In the genomic region with DNA sequence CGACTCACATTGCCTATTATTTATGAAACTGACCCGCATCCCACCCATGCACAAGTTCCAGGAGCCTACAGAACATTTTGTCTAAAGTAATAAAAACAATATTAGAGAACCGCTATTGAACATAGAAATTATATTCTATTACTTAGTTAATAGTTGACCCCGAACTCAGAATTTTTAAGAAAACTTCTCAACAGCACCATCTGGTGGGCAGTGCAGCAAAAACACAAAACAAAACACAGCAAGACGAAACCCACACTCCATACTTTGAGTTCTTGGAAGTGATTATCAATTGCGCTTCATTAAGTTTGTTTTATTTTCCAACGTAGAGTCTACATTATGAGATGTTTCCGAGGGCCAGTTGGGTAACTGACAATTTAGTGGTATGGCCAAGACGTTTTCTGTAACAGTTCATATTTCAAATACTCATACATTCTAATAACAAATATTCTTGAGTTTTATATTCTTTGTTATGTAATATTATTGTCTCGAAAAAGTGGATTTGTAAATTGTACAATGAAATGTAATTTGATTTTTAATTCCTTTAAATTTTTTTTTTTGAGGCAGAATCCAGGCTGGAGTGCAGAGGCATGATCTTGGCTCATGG, we compare ENCODE assay signal across 8 cellular contexts. TPM values are rescaled to one million over a fixed set of nuclear protein-coding genes. Genes with fewer than 3 reads are reported as not detected.
DNase-seq lines count a peak whose midpoint lies in the region; ATAC-seq and TF ChIP-seq lines count a peak whose summit lies in the region.

No MANE protein-coding gene starts in this region.

- H3K4me3 ChIP-seq in cardiac muscle cell: no peak overlapping the region
- H3K4me3 ChIP-seq in WI38 (ENCODE audit: low read depth, low read length): no peak overlapping the region
- no peak overlapping the region for H3K4me3 ChIP-seq in smooth muscle cell

- peak overlapping the region; percentile 57 for H3K4me2 ChIP-seq in smooth muscle cell

- H2AFZ ChIP-seq in smooth muscle cell (ENCODE audit: low read depth): peak overlapping the region; percentile 99

- H3K4me1 ChIP-seq in cardiac muscle cell (ENCODE audit: low read depth): peaks cover 9% of the 10 kb centered on the region
- H3K4me1 ChIP-seq in smooth muscle cell (ENCODE audit: low read depth): peaks cover 8% of the 10 kb centered on the region

- H3K9me3 ChIP-seq in cardiac muscle cell (ENCODE audit: low read depth) (no peaks in the 10 kb centered on the region), smooth muscle cell (replicated peaks; ENCODE audit: low read depth) (no peaks in the 10 kb centered on the region)

- no peak for ATAC-seq in left ventricle myocardium superior

- H3K36me3 ChIP-seq in cardiac muscle cell (no peaks in the 10 kb centered on the region), smooth muscle cell (ENCODE audit: low read depth) (no peaks in the 10 kb centered on the region)

- H4K20me1 ChIP-seq in smooth muscle cell (ENCODE audit: low read depth): no peaks in the 10 kb centered on the region

- peak; percentile 54 to 59 for DNase-seq in cardiac muscle cell (ENCODE audit: low read depth in 1 of 2, low spot score in 1 of 2)
- no peak for DNase-seq in left ventricle myocardium superior
- peak; percentile 21 for DNase-seq in NCI-H1105 (lab: John Stamatoyannopoulos, UW)
- DNase-seq in glomerular visceral epithelial cell (ENCODE audit: extremely low spot score): peak; percentile 40
- no peak for DNase-seq in smooth muscle cell (lab: John Stamatoyannopoulos, UW; ENCODE audit: unreplicated experiment)
- DNase-seq in HuH-7 (ENCODE audit: low spot score): no peak
- DNase-seq in cortex of kidney (lab: John Stamatoyannopoulos, UW): no peak

- peaks cover 6% of the 10 kb centered on the region for H3F3A ChIP-seq in smooth muscle cell (ENCODE audit: low read depth)

- no peak overlapping the region for H3K9ac ChIP-seq in smooth muscle cell (ENCODE audit: low read depth)

- TF ChIP-seq CTCF in cardiac muscle cell (IDR thresholded peaks at IDR 0.05; ENCODE audit: low read depth, low read length) (peak; percentile 71), WI38 (IDR thresholded peaks at IDR 0.05; ENCODE audit: low read depth, low read length) (peak; percentile 51), smooth muscle cell (IDR thresholded peaks at IDR 0.05; ENCODE audit: borderline replicate concordance, insufficient read depth, poor library complexity, severe bottlenecking) (peak; percentile 77)

- H3K27me3 ChIP-seq in cardiac muscle cell (no peaks in the 10 kb centered on the region), smooth muscle cell (ENCODE audit: low read depth) (peaks cover 15% of the 10 kb centered on the region)

- WGBS in smooth muscle cell (ENCODE audit: low lambda C conversion rate): 28% methylated on average over 10 of the region's 10 CpGs

- intact Hi-C loops in left ventricle myocardium superior (cut with micrococcal nuclease): loop anchor here (10.0 kb wide), 1 partner anchor 302 kb away; no protein-coding TSS in a partner anchor

- no peak overlapping the region for H3K27ac ChIP-seq in cardiac muscle cell
- no peak overlapping the region for H3K27ac ChIP-seq in smooth muscle cell (ENCODE audit: low read depth)

- H3K79me2 ChIP-seq in smooth muscle cell (ENCODE audit: low read depth): no peaks in the 10 kb centered on the region

RNA-seq across cellular contexts. Expression of a gene that starts 24.0 kb away (rescaled TPM):
- 0.42 and 1.1 TPM in 2 replicates for total RNA-seq in cardiac muscle cell
- 0.55 and 0.62 TPM in 2 replicates for polyA plus RNA-seq in cardiac muscle cell
- total RNA-seq in left ventricle myocardium superior: 1.4 TPM
- total RNA-seq in smooth muscle cell: 0.72 and 1.4 TPM in 2 replicates
- 0.23 and 0.54 TPM in 2 replicates for polyA plus RNA-seq in smooth muscle cell

Comparison
In these comparisons a context has a peak if more than half of its experiments do, and no peak if none do; other contexts are left out.
1. DNase-seq: peak in cardiac muscle cell (2 of 2), NCI-H1105 (single experiment) and glomerular visceral epithelial cell (single experiment); none in left ventricle myocardium superior (single experiment), smooth muscle cell (single experiment), HuH-7 (single experiment) and cortex of kidney (single experiment).
2. Peak in every context shown above with its lines, with median percentiles within 50 percentile points of each other: CTCF ChIP-seq.